Comparison of ENCODE assay signal across 9 cellular contexts in the genomic region with DNA sequence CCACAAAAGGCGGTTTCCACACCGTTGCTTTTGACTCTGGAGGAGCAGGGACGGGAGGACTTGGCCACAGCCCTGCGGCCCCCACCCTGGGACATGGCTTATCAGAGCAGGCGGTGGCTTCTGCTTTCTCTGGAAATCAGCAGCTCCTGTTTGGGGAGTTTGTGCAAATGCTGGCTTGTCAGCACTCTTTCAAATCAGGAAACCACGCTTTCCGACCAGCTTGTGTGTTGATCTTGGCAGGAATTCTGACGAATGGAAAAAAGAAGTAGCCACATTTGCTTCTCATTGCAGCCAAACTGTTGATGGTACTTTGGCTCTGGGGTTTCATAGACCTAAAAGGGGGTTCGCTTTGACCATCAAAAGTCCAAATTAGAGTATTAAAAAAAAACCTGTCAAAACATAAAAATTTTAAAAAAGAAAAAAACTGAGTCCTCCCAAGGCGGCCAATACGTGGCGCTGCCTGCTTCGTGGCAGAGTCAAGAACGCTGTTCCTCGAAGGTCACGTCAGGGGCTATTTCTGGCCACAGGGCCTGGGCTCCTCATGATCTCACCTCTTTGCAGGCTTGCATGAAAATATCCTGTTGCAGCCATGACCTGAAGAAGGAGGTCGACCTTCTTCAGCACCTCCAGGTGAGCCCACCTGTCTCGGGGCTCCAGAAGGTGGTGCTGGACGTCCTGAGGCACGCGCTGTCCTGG.
A peak's percentile ranks its signal among the peaks of the same experiment; 100 is the strongest.
DNase-seq lines count a peak whose midpoint lies in the region; ATAC-seq and TF ChIP-seq lines count a peak whose summit lies in the region.
"Had no signal": no experiment of that assay in that cellular context is flagged by ENCODE, and none has a peak within 500 bp of the region (broad histone marks: within the 10 kb centered on the region; RNA-seq: fewer than 3 reads in every experiment).

No MANE protein-coding gene starts in this region.

- H3K4me2 ChIP-seq in skeletal muscle satellite cell (ENCODE audit: low read length), result peak overlapping the region; percentile 72

- peaks cover 18% of the 10 kb centered on the region for H3K4me1 ChIP-seq in skeletal muscle satellite cell (ENCODE audit: control insufficient read depth, insufficient read depth, low read length)

- intact Hi-C loops in left cardiac atrium (cut with DNase I), result loop anchor here in 1 of 2 donors (10.0 kb wide), 1 partner anchor 176 kb away; no protein-coding TSS in a partner anchor

- ATAC-seq in left cardiac atrium (peak; percentile 76 to 85), GM18498 (IDR thresholded peaks at IDR 0.05; ENCODE audit: unreplicated experiment) (no peak), GM21515 (IDR thresholded peaks at IDR 0.05; ENCODE audit: unreplicated experiment) (no peak)

- H3K9ac ChIP-seq in skeletal muscle satellite cell (ENCODE audit: low read depth, low read length), result no peak overlapping the region

- H3K27me3 ChIP-seq in skeletal muscle satellite cell (ENCODE audit: control insufficient read depth, insufficient read depth, low read length), result peaks cover 14% of the 10 kb centered on the region
- no peaks in the 10 kb centered on the region for H3K27me3 ChIP-seq in H7 (ENCODE audit: control insufficient read depth, insufficient read depth, low read length)

- H3K36me3 ChIP-seq in skeletal muscle satellite cell (ENCODE audit: insufficient read depth, low read length) (no peaks in the 10 kb centered on the region), H7 (replicated peaks; ENCODE audit: control insufficient read depth, insufficient read depth, low read length) (no peaks in the 10 kb centered on the region)

- DNase-seq in GM20000 (ENCODE audit: low spot score), result peak; percentile 38
- peak; percentile 82 for DNase-seq in left cardiac atrium
- DNase-seq in KG1 (lab: John Stamatoyannopoulos, UW), result no peak
- DNase-seq in H7, result no peak
- DNase-seq: effector memory CD4-positive, alpha-beta T cell had no signal

- H3K9me3 ChIP-seq in skeletal muscle satellite cell (replicated peaks; ENCODE audit: low read length), result no peaks in the 10 kb centered on the region

- no peak for TF ChIP-seq CTCF in GM20000 (IDR thresholded peaks at IDR 0.05; ENCODE audit: extremely low read depth, missing control alignments)
- TF ChIP-seq CTCF in WI38 (IDR thresholded peaks at IDR 0.05; ENCODE audit: low read depth, low read length), result peak; percentile 34; the same call in 1 of the 2 replicates

- no peak overlapping the region for H3K4me3 ChIP-seq in WI38 (ENCODE audit: low read depth, low read length)
- H3K4me3 ChIP-seq in skeletal muscle satellite cell (ENCODE audit: low read length), result peak overlapping the region; percentile 28
- H3K4me3 ChIP-seq in H7 (ENCODE audit: insufficient read depth, low read depth, low read length), result no peak overlapping the region

Comparison
In these comparisons a context has a peak if more than half of its experiments do, and no peak if none do; other contexts are left out.
1. DNase-seq: peak in GM20000 (single experiment) and left cardiac atrium (single experiment); none in KG1 (single experiment) and H7 (single experiment).
2. ATAC-seq: peak in left cardiac atrium (2 of 2); none in GM18498 (single experiment) and GM21515 (single experiment).